Comparison of ENCODE assay signal across 28 cellular contexts in the genomic region with DNA sequence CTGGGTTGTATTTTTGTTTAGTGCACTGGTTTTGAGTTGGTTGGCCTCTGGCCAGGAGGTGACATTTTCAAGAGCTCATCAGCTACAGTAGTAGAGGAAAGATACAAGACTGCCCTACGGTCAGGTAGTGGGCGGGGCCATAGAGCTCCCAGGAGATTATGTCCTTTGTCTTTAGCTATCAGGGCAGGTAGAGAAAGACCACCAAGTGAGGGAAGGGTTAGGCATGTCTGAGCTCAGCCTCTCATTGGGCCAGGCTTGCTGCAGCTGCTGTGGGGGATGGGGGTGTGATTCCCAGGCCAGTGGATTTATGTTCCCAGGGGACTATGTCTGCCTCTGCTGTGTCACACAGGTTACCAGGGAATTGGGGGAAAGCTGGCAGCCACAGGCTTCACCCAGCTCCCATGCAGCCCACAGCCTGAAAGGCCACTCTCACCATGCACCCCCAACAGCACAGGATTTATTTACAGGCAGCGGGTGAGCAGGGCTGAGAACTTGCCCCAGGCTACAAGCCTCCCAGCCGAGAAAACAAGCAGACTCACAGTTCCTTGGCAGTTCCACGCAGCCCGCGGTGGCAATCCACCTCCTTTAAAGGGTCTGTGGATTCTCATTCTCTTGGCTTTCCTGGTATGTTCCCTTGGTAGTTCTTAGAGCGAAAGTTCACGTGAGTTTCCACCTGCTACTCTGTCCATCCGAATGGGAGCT.
"Had no signal": no experiment of that assay in that cellular context is flagged by ENCODE, and none has a peak within 500 bp of the region (broad histone marks: within the 10 kb centered on the region; RNA-seq: fewer than 3 reads in every experiment).

No MANE protein-coding gene starts in this region.

- H3K9me3 ChIP-seq: adrenal gland, suprapubic skin had no signal

- H3K27ac ChIP-seq: adrenal gland, dorsolateral prefrontal cortex, esophagus muscularis mucosa, hepatocyte, left ventricle myocardium inferior, sigmoid colon, stomach, suprapubic skin, tibial nerve, uterus had no signal

- H3K27ac Mint-ChIP-seq: activated CD4-positive, alpha-beta memory T cell treated with anti-CD3 and anti-CD28 coated beads, Interleukin-2, amount 10 ng/mL, durations not matched to agents 7 days and 5 days; activated CD4-positive, alpha-beta T cell treated with anti-CD3 and anti-CD28 coated beads, Interleukin-2, amount 10 ng/mL, durations not matched to agents 24 days and 14 days; activated CD8-positive, alpha-beta memory T cell treated with anti-CD3 and anti-CD28 coated beads, Interleukin-2, amount 10 ng/mL, durations not matched to agents 7 days and 5 days; activated naive CD8-positive, alpha-beta T cell; effector memory CD8-positive, alpha-beta T cell; immature natural killer cell; mesothelial cell of epicardium; natural killer cell; progenitor cell of endocrine pancreas; stimulated activated memory B cell treated with anti-CD40 and anti-IgM and Interleukin-4, amounts not matched to agents 10 μg/mL and 1 μg/mL and 100 μg/mL, for 72 hours had no signal

- H3K4me3 Mint-ChIP-seq: activated CD4-positive, alpha-beta memory T cell treated with anti-CD3 and anti-CD28 coated beads, Interleukin-2, amount 10 ng/mL, durations not matched to agents 7 days and 5 days; activated CD4-positive, alpha-beta T cell treated with anti-CD3 and anti-CD28 coated beads, Interleukin-2, amount 10 ng/mL, durations not matched to agents 24 days and 14 days; activated CD8-positive, alpha-beta memory T cell treated with anti-CD3 and anti-CD28 coated beads, Interleukin-2, amount 10 ng/mL, durations not matched to agents 7 days and 5 days; activated naive CD8-positive, alpha-beta T cell; effector memory CD8-positive, alpha-beta T cell; immature natural killer cell; mesothelial cell of epicardium; natural killer cell; stimulated activated memory B cell treated with anti-CD40 and anti-IgM and Interleukin-4, amounts not matched to agents 10 μg/mL and 1 μg/mL and 100 μg/mL, for 72 hours had no signal

- ATAC-seq: activated CD4-positive, CD25-positive, alpha-beta regulatory T cell treated with anti-CD3 and anti-CD28 coated beads, Interleukin-2, amount 50 U/mL, for 24 hours; activated CD8-positive, alpha-beta memory T cell treated with anti-CD3 and anti-CD28 coated beads, Interleukin-2, amount 10 ng/mL, durations not matched to agents 7 days and 5 days; effector memory CD8-positive, alpha-beta T cell; natural killer cell; stimulated activated memory B cell treated with anti-CD40 and anti-IgM and Interleukin-4, amounts not matched to agents 10 μg/mL and 1 μg/mL and 100 μg/mL, for 72 hours had no signal

- H3K27me3 ChIP-seq: adrenal gland, dorsolateral prefrontal cortex, hepatocyte, sigmoid colon, stomach, suprapubic skin, tibial nerve, uterus had no signal

- DNase-seq: activated CD4-positive, alpha-beta memory T cell treated with anti-CD3 and anti-CD28 coated beads, Interleukin-2, amount 10 ng/mL, durations not matched to agents 7 days and 5 days; activated CD4-positive, alpha-beta T cell treated with anti-CD3 and anti-CD28 coated beads, Interleukin-2, amount 10 ng/mL, durations not matched to agents 24 days and 14 days; activated CD8-positive, alpha-beta memory T cell treated with anti-CD3 and anti-CD28 coated beads, Interleukin-2, amount 10 ng/mL, durations not matched to agents 7 days and 5 days; activated naive CD4-positive, alpha-beta T cell; central memory CD4-positive, alpha-beta T cell; dorsolateral prefrontal cortex; effector memory CD8-positive, alpha-beta T cell; glutamatergic neuron; immature natural killer cell; left ventricle myocardium inferior; mammary epithelial cell; natural killer cell; retina; sigmoid colon; stimulated activated CD4-positive, alpha-beta T cell treated with anti-CD3 and anti-CD28 coated beads, Interleukin-15, amount 100 ng/mL, for 24 hours; stomach; uterus had no signal

- H2AFZ ChIP-seq: hepatocyte had no signal

- H3K9me3 Mint-ChIP-seq: activated CD4-positive, alpha-beta memory T cell treated with anti-CD3 and anti-CD28 coated beads, Interleukin-2, amount 10 ng/mL, durations not matched to agents 7 days and 5 days; natural killer cell had no signal

- H3K4me2 ChIP-seq: hepatocyte, smooth muscle cell had no signal

- H3K4me1 Mint-ChIP-seq: activated CD4-positive, alpha-beta memory T cell treated with anti-CD3 and anti-CD28 coated beads, Interleukin-2, amount 10 ng/mL, durations not matched to agents 7 days and 5 days; activated CD4-positive, alpha-beta T cell treated with anti-CD3 and anti-CD28 coated beads, Interleukin-2, amount 10 ng/mL, durations not matched to agents 24 days and 14 days; activated CD8-positive, alpha-beta memory T cell treated with anti-CD3 and anti-CD28 coated beads, Interleukin-2, amount 10 ng/mL, durations not matched to agents 7 days and 5 days; immature natural killer cell; mesothelial cell of epicardium; natural killer cell; stimulated activated memory B cell treated with anti-CD40 and anti-IgM and Interleukin-4, amounts not matched to agents 10 μg/mL and 1 μg/mL and 100 μg/mL, for 72 hours had no signal

- H3K4me3 ChIP-seq: adrenal gland, dorsolateral prefrontal cortex, esophagus muscularis mucosa, hepatocyte, left ventricle myocardium inferior, sigmoid colon, smooth muscle cell, stomach, suprapubic skin, tibial nerve, uterus had no signal

- H3K36me3 Mint-ChIP-seq: activated CD8-positive, alpha-beta memory T cell treated with anti-CD3 and anti-CD28 coated beads, Interleukin-2, amount 10 ng/mL, durations not matched to agents 7 days and 5 days; activated naive CD8-positive, alpha-beta T cell; immature natural killer cell; mesothelial cell of epicardium; natural killer cell had no signal

- H3K27me3 Mint-ChIP-seq: progenitor cell of endocrine pancreas had no signal

- H3K4me1 ChIP-seq: adrenal gland, esophagus muscularis mucosa, left ventricle myocardium inferior, sigmoid colon, stomach, suprapubic skin, tibial nerve, uterus had no signal

- H3K36me3 ChIP-seq: adrenal gland, esophagus muscularis mucosa, left ventricle myocardium inferior, sigmoid colon, stomach, suprapubic skin, tibial nerve, uterus had no signal

- H3K79me2 ChIP-seq: hepatocyte had no signal
